9 cellular contexts compared by ENCODE assay signal in genomic region chr5:163347671-163348070, GRCh38.
DNase-seq lines count a peak whose midpoint lies in the region; ATAC-seq and FAIRE-seq lines count a peak whose summit lies in the region.
"Had no signal": no experiment of that assay in that cellular context is flagged by ENCODE, and none has a peak within 500 bp of the region (broad histone marks: within the 10 kb centered on the region; RNA-seq: fewer than 3 reads in every experiment).

No MANE protein-coding gene starts in this region.

- no peaks in the 10 kb centered on the region for H3K27me3 ChIP-seq in CD4-positive, alpha-beta memory T cell (ENCODE audit: insufficient read depth, low read length)

- no peak overlapping the region for H3K27ac ChIP-seq in CD4-positive, alpha-beta memory T cell (ENCODE audit: low read depth, low read length)

- H3K27ac Mint-ChIP-seq in CD4-positive, alpha-beta memory T cell: no peak overlapping the region
- no peak overlapping the region for H3K27ac Mint-ChIP-seq in activated T-helper 1 cell treated with anti-CD3 and anti-CD28 coated beads, Interleukin-12 subunit alpha, Interleukin-12 subunit beta, Interleukin-2, Interleukin-4 antibody, amounts not matched to agents 30 ng/mL and 10 ng/mL and 1 ng/mL, durations not matched to agents 14 hours and 24 hours and 36 hours
- H3K27ac Mint-ChIP-seq: activated naive CD8-positive, alpha-beta T cell had no signal

- DNase-seq in CD4-positive, alpha-beta memory T cell: peak in 4 of 5 donors; percentile 37 to 46 (median 40)
- peak; percentile 19 for DNase-seq in NOMO-1 treated with dmso at 0.1 percent for 144 hours (lab: John Stamatoyannopoulos, UW; ENCODE audit: unreplicated experiment)
- DNase-seq in activated T-helper 1 cell treated with anti-CD3 and anti-CD28 coated beads, Interleukin-12 subunit alpha, Interleukin-12 subunit beta, Interleukin-2, Interleukin-4 antibody, amounts not matched to agents 30 ng/mL and 10 ng/mL and 1 ng/mL, durations not matched to agents 14 hours and 24 hours and 36 hours (ENCODE audit: low spot score): peak; percentile 19
- DNase-seq in frontal cortex (ENCODE audit: low spot score in 2 of 2): peak; percentile 44 to 59
- DNase-seq in posterior cingulate gyrus: peak; percentile 34 to 94 (median 68)

- CTCF ChIA-PET in CD4-positive, alpha-beta memory T cell (lab: Charles Lee; ENCODE audit: partially characterized antibody): interaction anchor here (0.6 to 2.3 kb wide), 8 partner anchors 9 to 1486 kb away, joined by 3 to 10 read pairs (median 4); no protein-coding TSS in a partner anchor

- no peaks in the 10 kb centered on the region for H3K9me3 ChIP-seq in CD4-positive, alpha-beta memory T cell (ENCODE audit: control insufficient read depth in 1 of 2, low read length in 2 of 2)

- H3K4me3 Mint-ChIP-seq in CD4-positive, alpha-beta memory T cell: no peak overlapping the region
- no peak overlapping the region for H3K4me3 Mint-ChIP-seq in activated T-helper 1 cell treated with anti-CD3 and anti-CD28 coated beads, Interleukin-12 subunit alpha, Interleukin-12 subunit beta, Interleukin-2, Interleukin-4 antibody, amounts not matched to agents 30 ng/mL and 10 ng/mL and 1 ng/mL, durations not matched to agents 14 hours and 24 hours and 36 hours
- H3K4me3 Mint-ChIP-seq: activated naive CD8-positive, alpha-beta T cell had no signal

- no peaks in the 10 kb centered on the region for H3K36me3 ChIP-seq in CD4-positive, alpha-beta memory T cell (ENCODE audit: insufficient read depth, low read length)

- intact Hi-C loops in CD4-positive, alpha-beta memory T cell (cut with micrococcal nuclease): loop anchor here (10.0 kb wide), 1 partner anchor 1803 kb away; the partner anchor contains the start of gene GABRB2
- intact Hi-C loops in activated T-helper 1 cell treated with anti-CD3 and anti-CD28 coated beads, Interleukin-12 subunit alpha, Interleukin-12 subunit beta, Interleukin-2, Interleukin-4 antibody, amounts not matched to agents 30 ng/mL and 10 ng/mL and 1 ng/mL, durations not matched to agents 14 hours and 24 hours and 36 hours (cut with micrococcal nuclease): loop anchor here (1.0 to 5.0 kb wide), 3 partner anchors 41 to 1140 kb away; no protein-coding TSS in a partner anchor
- intact Hi-C loops in posterior cingulate gyrus (cut with DNase I): no loop called here

- no peaks in the 10 kb centered on the region for H3K36me3 Mint-ChIP-seq in CD4-positive, alpha-beta memory T cell
- no peaks in the 10 kb centered on the region for H3K36me3 Mint-ChIP-seq in activated T-helper 1 cell treated with anti-CD3 and anti-CD28 coated beads, Interleukin-12 subunit alpha, Interleukin-12 subunit beta, Interleukin-2, Interleukin-4 antibody, amounts not matched to agents 30 ng/mL and 10 ng/mL and 1 ng/mL, durations not matched to agents 14 hours and 24 hours and 36 hours (ENCODE audit: low read depth)
- H3K36me3 Mint-ChIP-seq: activated naive CD8-positive, alpha-beta T cell had no signal

- H3K9me3 Mint-ChIP-seq in CD4-positive, alpha-beta memory T cell: no peaks in the 10 kb centered on the region
- H3K9me3 Mint-ChIP-seq in activated T-helper 1 cell treated with anti-CD3 and anti-CD28 coated beads, Interleukin-12 subunit alpha, Interleukin-12 subunit beta, Interleukin-2, Interleukin-4 antibody, amounts not matched to agents 30 ng/mL and 10 ng/mL and 1 ng/mL, durations not matched to agents 14 hours and 24 hours and 36 hours: no peaks in the 10 kb centered on the region

- H3K4me1 Mint-ChIP-seq in CD4-positive, alpha-beta memory T cell: no peaks in the 10 kb centered on the region
- no peaks in the 10 kb centered on the region for H3K4me1 Mint-ChIP-seq in activated T-helper 1 cell treated with anti-CD3 and anti-CD28 coated beads, Interleukin-12 subunit alpha, Interleukin-12 subunit beta, Interleukin-2, Interleukin-4 antibody, amounts not matched to agents 30 ng/mL and 10 ng/mL and 1 ng/mL, durations not matched to agents 14 hours and 24 hours and 36 hours (ENCODE audit: low read depth)

- H3K27me3 Mint-ChIP-seq in CD4-positive, alpha-beta memory T cell: peaks cover 7 to 9% of the 10 kb centered on the region in 2 donors
- peaks cover 6% of the 10 kb centered on the region for H3K27me3 Mint-ChIP-seq in activated T-helper 1 cell treated with anti-CD3 and anti-CD28 coated beads, Interleukin-12 subunit alpha, Interleukin-12 subunit beta, Interleukin-2, Interleukin-4 antibody, amounts not matched to agents 30 ng/mL and 10 ng/mL and 1 ng/mL, durations not matched to agents 14 hours and 24 hours and 36 hours (ENCODE audit: insufficient read depth)

- no peaks in the 10 kb centered on the region for H3K4me1 ChIP-seq in CD4-positive, alpha-beta memory T cell (ENCODE audit: insufficient read depth, low read length)

- no peak overlapping the region for H3K4me3 ChIP-seq in CD4-positive, alpha-beta memory T cell (ENCODE audit: low read length in 2 of 2)

- POLR2A ChIA-PET in CD4-positive, alpha-beta memory T cell (lab: Charles Lee; ENCODE audit: partially characterized antibody): no interaction called here

- ATAC-seq in GM18867 (IDR thresholded peaks at IDR 0.05; ENCODE audit: unreplicated experiment) (peak; percentile 77), HG03159 (IDR thresholded peaks at IDR 0.05; ENCODE audit: unreplicated experiment) (peak; percentile 81), GM19324 (IDR thresholded peaks at IDR 0.05; ENCODE audit: low FRiP score, unreplicated experiment) (no peak)

- peak; percentile 68 for FAIRE-seq in frontal cortex (lab: Jason Lieb, UNC)
